ENCODE assay signal across 9 cellular contexts in the genomic region with DNA sequence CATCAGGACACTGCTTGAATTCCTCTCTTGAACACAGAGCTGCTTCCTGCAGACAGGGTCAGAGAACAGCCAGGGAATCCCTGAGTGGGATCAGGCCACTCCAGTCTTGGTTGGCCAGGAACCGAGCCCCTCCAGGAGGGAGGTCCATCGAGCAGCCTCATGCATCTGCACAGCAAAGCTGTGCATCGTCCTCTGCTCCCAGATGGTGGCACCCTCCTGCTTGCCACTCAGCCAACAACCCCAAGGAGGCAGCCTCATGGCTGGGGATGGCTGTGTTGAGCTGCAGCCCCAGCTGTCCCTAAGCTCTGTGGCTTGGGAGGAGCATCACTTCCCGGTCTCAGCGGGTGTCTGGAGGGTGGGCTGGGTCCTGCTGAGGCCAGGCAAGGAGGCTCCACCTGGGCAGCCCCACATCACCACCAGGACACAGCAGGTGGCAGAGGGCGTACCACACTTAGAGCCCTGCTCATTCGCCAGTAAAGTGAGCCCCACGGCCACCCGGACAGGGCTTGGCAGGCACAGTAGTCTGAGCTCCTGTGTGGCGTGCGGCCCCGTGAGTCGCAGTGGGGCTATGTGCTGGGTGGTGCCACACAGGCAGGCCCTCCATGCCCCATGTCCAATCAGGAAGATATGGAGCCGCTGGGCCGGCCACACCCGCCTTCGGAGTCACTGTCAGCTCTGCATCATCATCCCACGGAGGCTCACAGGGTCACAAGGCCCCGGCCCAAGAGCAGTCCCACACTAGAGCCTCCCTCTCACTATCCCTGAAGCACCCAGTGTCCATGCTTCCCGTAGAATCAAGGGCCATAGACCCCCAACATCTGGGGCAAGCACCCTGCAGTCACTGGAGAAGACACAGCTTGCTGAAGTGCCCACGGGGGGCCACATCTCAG. TPM values are rescaled to one million over a fixed set of nuclear protein-coding genes. Genes with fewer than 3 reads are reported as not detected.
DNase-seq lines count a peak whose midpoint lies in the region; ATAC-seq, FAIRE-seq and TF ChIP-seq lines count a peak whose summit lies in the region.
"Had no signal": no experiment of that assay in that cellular context is flagged by ENCODE, and none has a peak within 500 bp of the region (broad histone marks: within the 10 kb centered on the region; RNA-seq: fewer than 3 reads in every experiment).

No MANE protein-coding gene starts in this region.

- DNase-seq in Caco-2: peak; percentile 35 to 36
- peak; percentile 6 for DNase-seq in activated naive CD4-positive, alpha-beta T cell treated with anti-CD3 and anti-CD28 coated beads, Interleukin-2, amount 50 U/mL, for 16 hours
- DNase-seq in keratinocyte (ENCODE audit: low read depth, low spot score): no peak
- no peak for DNase-seq in hippocampal formation (lab: John Stamatoyannopoulos, UW)
- no peak for DNase-seq in AML-193 (lab: John Stamatoyannopoulos, UW)
- no peak for DNase-seq in KBM-7

- in situ Hi-C loops in KBM-7 (cut with MboI; ENCODE audit: low pct_unique_long_range_greater_than_20kb, low sequenced_read_pairs): no loop called here

- dilution Hi-C loops in keratinocyte (cut with MboI; ENCODE audit: extremely low pct_ligation_motif_present, low sequenced_read_pairs): no loop called here

- no TSS peak for BruUV-seq in Caco-2 (replicated peaks; lab: Mats Ljungman, UMichigan)

- H3K27ac Mint-ChIP-seq in Caco-2 (ENCODE audit: unreplicated experiment): peak overlapping the region; percentile 45

- H3K4me2 ChIP-seq in keratinocyte (ENCODE audit: control insufficient read depth, extremely low read depth, insufficient read depth, low read depth, low read length): no peak overlapping the region

- no peak overlapping the region for H3K4me3 ChIP-seq in Caco-2 (ENCODE audit: low read depth, low read length)
- H3K4me3 ChIP-seq in keratinocyte (ENCODE audit: control insufficient read depth in 2 of 3, extremely low read depth in 1 of 3, insufficient read depth in 2 of 3, low read depth in 1 of 3, low read length in 3 of 3): no peak overlapping the region

- POLR2A ChIA-PET in Caco-2 (lab: Charles Lee): no interaction called here

- no peak overlapping the region for H3K4me3 Mint-ChIP-seq in Caco-2 (ENCODE audit: unreplicated experiment)

- H3K27me3 Mint-ChIP-seq in Caco-2 (ENCODE audit: insufficient read depth, unreplicated experiment): no peaks in the 10 kb centered on the region

- intact Hi-C loops in Caco-2 (cut with micrococcal nuclease; ENCODE audit: unreplicated experiment): loop anchor here (5.0 to 10.0 kb wide), 2 partner anchors 93 to 130 kb away; no protein-coding TSS in a partner anchor

- H4K20me1 ChIP-seq in keratinocyte (ENCODE audit: control insufficient read depth, extremely low read depth, insufficient read depth, low read length): peaks cover 31% of the 10 kb centered on the region

- H3K9me3 Mint-ChIP-seq in Caco-2 (ENCODE audit: unreplicated experiment): no peaks in the 10 kb centered on the region

- peaks cover 13% of the 10 kb centered on the region for H3K4me1 Mint-ChIP-seq in Caco-2 (ENCODE audit: low read depth, unreplicated experiment)

- CTCF ChIA-PET in Caco-2 (lab: Charles Lee): interaction anchor here (0.6 to 1.6 kb wide), 4 partner anchors 34 to 133 kb away, joined by 3 to 6 read pairs (median 4); no protein-coding TSS in a partner anchor

- H3K27me3 ChIP-seq in Caco-2 (replicated peaks; ENCODE audit: control insufficient read depth, insufficient read depth, low read length): no peaks in the 10 kb centered on the region
- H3K27me3 ChIP-seq in keratinocyte (ENCODE audit: control insufficient read depth, extremely low read depth, insufficient read depth, low read length): no peaks in the 10 kb centered on the region

- ATAC-seq in HG02759 (IDR thresholded peaks at IDR 0.05; ENCODE audit: unreplicated experiment): peak; percentile 58
- ATAC-seq in HG03439 (IDR thresholded peaks at IDR 0.05; ENCODE audit: unreplicated experiment): no peak

- H2AFZ ChIP-seq in keratinocyte (ENCODE audit: control insufficient read depth, low read length): no peak overlapping the region

- H3K9me1 ChIP-seq in keratinocyte (ENCODE audit: control insufficient read depth, extremely low read depth, insufficient read depth, low read length): no peaks in the 10 kb centered on the region

- peak in 1 of 2 experiments; percentile 42 for TF ChIP-seq CTCF in Caco-2 (IDR thresholded peaks at IDR 0.05; ENCODE audit: insufficient read depth in 1 of 2, low read depth in 1 of 2, low read length in 1 of 2, severe bottlenecking in 1 of 2, unreplicated experiment in 1 of 2)
- peak in 1 of 3 experiments; percentile 38 for TF ChIP-seq CTCF in keratinocyte (optimal IDR thresholded peaks at IDR 0.05 in 1 of 3, IDR thresholded peaks at IDR 0.05 in 1 of 3, conservative IDR thresholded peaks at IDR 0.05 in 1 of 3; ENCODE audit: extremely low read depth in 1 of 3, insufficient read depth in 2 of 3, low read length in 3 of 3)

- H3K9ac ChIP-seq in keratinocyte (ENCODE audit: control insufficient read depth, extremely low read depth, insufficient read depth, low read length): peak overlapping the region; percentile 41

- H3K36me3 ChIP-seq in Caco-2 (ENCODE audit: control insufficient read depth, insufficient read depth, low read length) (no peaks in the 10 kb centered on the region; the same call in none of the 2 replicates), keratinocyte (ENCODE audit: control insufficient read depth in 2 of 2, extremely low read depth in 1 of 2, insufficient read depth in 2 of 2, low read length in 2 of 2) (peaks cover 18 to 25% of the 10 kb centered on the region in 2 experiments)

- H3K27ac ChIP-seq in keratinocyte (ENCODE audit: control insufficient read depth, insufficient read depth, low read length): peak overlapping the region; percentile 49

- H3K4me1 ChIP-seq in Caco-2 (peaks cover 26% of the 10 kb centered on the region), keratinocyte (ENCODE audit: control insufficient read depth, extremely low read depth, insufficient read depth, low read length) (peaks cover 20% of the 10 kb centered on the region)

- no peak for FAIRE-seq in keratinocyte (lab: Jason Lieb, UNC)
- FAIRE-seq: endothelial cell of umbilical vein had no signal

- H3K9me3 ChIP-seq in Caco-2: no peaks in the 10 kb centered on the region
- no peaks in the 10 kb centered on the region for H3K9me3 ChIP-seq in keratinocyte (ENCODE audit: control insufficient read depth, low read depth, low read length)

- H3K79me2 ChIP-seq in keratinocyte (ENCODE audit: control insufficient read depth, insufficient read depth, low read length): peaks cover 88% of the 10 kb centered on the region

- peaks cover 38% of the 10 kb centered on the region for H3K36me3 Mint-ChIP-seq in Caco-2 (ENCODE audit: insufficient read depth, unreplicated experiment)

RNA-seq across cellular contexts. Expression of gene LPCAT1, which starts 11.9 kb away (rescaled TPM):
- 49.3 and 52.8 TPM in 2 replicates for total RNA-seq in Caco-2 (2022)
- polyA plus RNA-seq in keratinocyte: 25.4 to 67.3 TPM (median 32.9 TPM) in 3 replicates
- polyA plus RNA-seq in keratinocyte (2011; ENCODE audit: low read depth): 12.0 TPM
- polyA plus RNA-seq in keratinocyte (2011; cell fraction: cytosol; rRNA removed): 22.6 and 22.8 TPM in 2 replicates
- polyA plus RNA-seq in keratinocyte (2011; cell fraction: nucleus; rRNA removed): 65.7 and 66.3 TPM in 2 replicates
- polyA plus RNA-seq in keratinocyte (2012; ENCODE audit: low replicate concordance): 15.3 and 34.5 TPM in 2 replicates
- polyA minus RNA-seq in keratinocyte: 27.9 to 30.0 TPM (median 28.5 TPM) in 3 replicates
- 28.4 TPM for polyA minus RNA-seq in keratinocyte (2011; cell fraction: cytosol; rRNA and poly(A)+ RNA removed)
- 49.3 and 57.1 TPM in 2 replicates for polyA minus RNA-seq in keratinocyte (2011; cell fraction: nucleus; rRNA and poly(A)+ RNA removed)

Comparison
In these comparisons a context has a peak if more than half of its experiments do, and no peak if none do; other contexts are left out.
1. DNase-seq: peak in Caco-2 (2 of 2) and activated naive CD4-positive, alpha-beta T cell treated with anti-CD3 and anti-CD28 coated beads, Interleukin-2, amount 50 U/mL, for 16 hours (single experiment); none in keratinocyte (single experiment), hippocampal formation (0 of 2), AML-193 (0 of 2) and KBM-7 (single experiment).